ENCODE assay signal across 15 cellular contexts in genomic region chr2:179344970-179345369, GRCh38.
DNase-seq lines count a peak whose midpoint lies in the region; ATAC-seq and TF ChIP-seq lines count a peak whose summit lies in the region.
"Had no signal": no experiment of that assay in that cellular context is flagged by ENCODE, and none has a peak within 500 bp of the region (broad histone marks: within the 10 kb centered on the region; RNA-seq: fewer than 3 reads in every experiment).

No MANE protein-coding gene starts in this region.

- no peaks in the 10 kb centered on the region for H3K9me3 ChIP-seq in Loucy (ENCODE audit: insufficient read depth, low read depth, low read length)
- H3K9me3 ChIP-seq in mesenchymal stem cell (ENCODE audit: control insufficient read depth, low read length), result no peaks in the 10 kb centered on the region
- H3K9me3 ChIP-seq: BLaER1 had no signal

- no peak overlapping the region for H3K4me3 Mint-ChIP-seq in effector memory CD8-positive, alpha-beta T cell
- H3K4me3 Mint-ChIP-seq: activated CD4-positive, alpha-beta T cell treated with anti-CD3 and anti-CD28 coated beads, Interleukin-2, amount 10 ng/mL, durations not matched to agents 24 days and 14 days; brain had no signal

- no peaks in the 10 kb centered on the region for H3K79me1 ChIP-seq in mesenchymal stem cell (replicated peaks; ENCODE audit: low read length, poor library complexity, severe bottlenecking)

- peak overlapping the region in 1 of 2 experiments; percentile 81 for H3K4ac ChIP-seq in mesenchymal stem cell (ENCODE audit: low read depth in 1 of 2, low read length in 2 of 2)

- H3K27me3 Mint-ChIP-seq in effector memory CD8-positive, alpha-beta T cell, result no peaks in the 10 kb centered on the region

- peak overlapping the region; percentile 92 for H4K8ac ChIP-seq in mesenchymal stem cell (ENCODE audit: low read length)

- no peaks in the 10 kb centered on the region for H3K27me3 ChIP-seq in Loucy (ENCODE audit: insufficient read depth, low read length, poor library complexity, severe bottlenecking)
- no peaks in the 10 kb centered on the region for H3K27me3 ChIP-seq in mesenchymal stem cell (ENCODE audit: control insufficient read depth in 1 of 2, insufficient read depth in 1 of 2, low read length in 2 of 2)
- H3K27me3 ChIP-seq: BLaER1 had no signal

- H3F3A ChIP-seq in Loucy (ENCODE audit: low read depth), result no peaks in the 10 kb centered on the region

- H3K27ac Mint-ChIP-seq in effector memory CD8-positive, alpha-beta T cell, result no peak overlapping the region
- H3K27ac Mint-ChIP-seq: activated CD4-positive, alpha-beta T cell treated with anti-CD3 and anti-CD28 coated beads, Interleukin-2, amount 10 ng/mL, durations not matched to agents 24 days and 14 days; activated T-helper 2 cell treated with anti-CD3 and anti-CD28 coated beads, Interferon-gamma antibody, Interleukin-2, Interleukin-4, amounts not matched to agents 10 μg/mL and 5 μg/mL and 100 μg/mL, durations not matched to agents 14 hours and 24 hours and 36 hours had no signal

- no peaks in the 10 kb centered on the region for H4K20me1 ChIP-seq in Loucy (ENCODE audit: insufficient read depth, low read length, poor library complexity, severe bottlenecking)
- H4K20me1 ChIP-seq: BLaER1 had no signal

- H3K4me2 ChIP-seq in Loucy (ENCODE audit: low read depth, low read length, poor library complexity, severe bottlenecking) (no peak overlapping the region), mesenchymal stem cell (ENCODE audit: low read length, poor library complexity, severe bottlenecking) (no peak overlapping the region)
- H3K4me2 ChIP-seq: BLaER1 had no signal

- no peak for ATAC-seq in effector memory CD8-positive, alpha-beta T cell (replicated peaks)

- H3K23ac ChIP-seq in mesenchymal stem cell (ENCODE audit: low read length in 2 of 2), result no peak overlapping the region

- TF ChIP-seq CTCF in Loucy (conservative IDR thresholded peaks at IDR 0.05; ENCODE audit: low read length) (no peak), coronary artery (IDR thresholded peaks at IDR 0.05) (no peak)

- peak overlapping the region; percentile 85 for H4K91ac ChIP-seq in mesenchymal stem cell (ENCODE audit: low read length)

- 100% methylated on average over 1 of the region's 1 CpG for WGBS in mesenchymal stem cell

- H3K18ac ChIP-seq in mesenchymal stem cell (ENCODE audit: low read depth in 1 of 2, low read length in 2 of 2), result peak overlapping the region; percentile 71 to 85

- H3K4me3 ChIP-seq in Loucy (ENCODE audit: low read length, poor library complexity, severe bottlenecking), result no peak overlapping the region
- no peak overlapping the region for H3K4me3 ChIP-seq in coronary artery
- no peak overlapping the region for H3K4me3 ChIP-seq in mesenchymal stem cell (ENCODE audit: insufficient read depth in 1 of 2, low read depth in 1 of 2, low read length in 2 of 2)
- H3K4me3 ChIP-seq: BLaER1, lung had no signal

- DNase-seq in coronary artery (ENCODE audit: low spot score), result no peak
- no peak for DNase-seq in mesenchymal stem cell
- DNase-seq in stromal cell of bone marrow (ENCODE audit: low read depth), result peak; percentile 23
- DNase-seq in effector memory CD8-positive, alpha-beta T cell, result no peak
- DNase-seq in ecto neural progenitor cell (ENCODE audit: low spot score), result no peak
- no peak for DNase-seq in activated CD4-positive, alpha-beta T cell treated with anti-CD3 and anti-CD28 coated beads, Interleukin-2, amount 50 U/mL, for 4 hours
- DNase-seq: activated CD4-positive, alpha-beta T cell treated with anti-CD3 and anti-CD28 coated beads, Interleukin-2, amount 10 ng/mL, durations not matched to agents 24 days and 14 days; NCI-H526; posterior cingulate gyrus had no signal

- no peak overlapping the region for H2AK5ac ChIP-seq in mesenchymal stem cell (ENCODE audit: low read length, severe bottlenecking)

- no peaks in the 10 kb centered on the region for H3K4me1 Mint-ChIP-seq in effector memory CD8-positive, alpha-beta T cell (ENCODE audit: low read depth in 2 of 2)
- H3K4me1 Mint-ChIP-seq: activated CD4-positive, alpha-beta T cell treated with anti-CD3 and anti-CD28 coated beads, Interleukin-2, amount 10 ng/mL, durations not matched to agents 24 days and 14 days had no signal

- peaks cover 3% of the 10 kb centered on the region for H3K4me1 ChIP-seq in Loucy (ENCODE audit: insufficient read depth, low read length, poor library complexity, severe bottlenecking)
- no peaks in the 10 kb centered on the region for H3K4me1 ChIP-seq in mesenchymal stem cell (ENCODE audit: control insufficient read depth, insufficient read depth, low read depth, low read length)

- peak overlapping the region; percentile 50 for H2AFZ ChIP-seq in Loucy (ENCODE audit: low read length)
- no peak overlapping the region for H2AFZ ChIP-seq in mesenchymal stem cell (ENCODE audit: low read depth, low read length)

- H3K79me2 ChIP-seq in Loucy (ENCODE audit: insufficient read depth, low read length), result no peaks in the 10 kb centered on the region

- H2BK120ac ChIP-seq in mesenchymal stem cell (ENCODE audit: low read depth, low read length), result no peak overlapping the region

- H3K27ac ChIP-seq in coronary artery, result peak overlapping the region; percentile 69 to 80
- H3K27ac ChIP-seq in mesenchymal stem cell (ENCODE audit: low read length, poor library complexity, severe bottlenecking), result no peak overlapping the region
- H3K27ac ChIP-seq: BLaER1, epithelial cell of prostate had no signal

- H3K36me3 ChIP-seq in Loucy (ENCODE audit: insufficient read depth, low read length), result no peaks in the 10 kb centered on the region
- H3K36me3 ChIP-seq in mesenchymal stem cell (ENCODE audit: control insufficient read depth in 1 of 2, insufficient read depth in 2 of 2, low read depth in 1 of 2, low read length in 2 of 2), result no peaks in the 10 kb centered on the region
- H3K36me3 ChIP-seq: BLaER1 had no signal

- H2BK5ac ChIP-seq in mesenchymal stem cell (ENCODE audit: low read depth, low read length, poor library complexity, severe bottlenecking), result no peak overlapping the region

- H3K36me3 Mint-ChIP-seq in effector memory CD8-positive, alpha-beta T cell (ENCODE audit: insufficient read depth), result no peaks in the 10 kb centered on the region
- H3K36me3 Mint-ChIP-seq: brain had no signal

- no peak overlapping the region for H3K14ac ChIP-seq in mesenchymal stem cell (ENCODE audit: low read length in 2 of 2)

- H3K9me3 Mint-ChIP-seq in effector memory CD8-positive, alpha-beta T cell, result peaks cover 0 to 4% of the 10 kb centered on the region in 2 donors
- H3K9me3 Mint-ChIP-seq: activated CD4-positive, alpha-beta T cell treated with anti-CD3 and anti-CD28 coated beads, Interleukin-2, amount 10 ng/mL, durations not matched to agents 24 days and 14 days; activated T-helper 2 cell treated with anti-CD3 and anti-CD28 coated beads, Interferon-gamma antibody, Interleukin-2, Interleukin-4, amounts not matched to agents 10 μg/mL and 5 μg/mL and 100 μg/mL, durations not matched to agents 14 hours and 24 hours and 36 hours; brain had no signal

- no peaks in the 10 kb centered on the region for H3K9me2 ChIP-seq in Loucy (replicated peaks; ENCODE audit: low read depth, low read length)

- no peak overlapping the region for H2BK15ac ChIP-seq in mesenchymal stem cell (ENCODE audit: low read depth, poor library complexity, severe bottlenecking)

- H3K9ac ChIP-seq in Loucy (ENCODE audit: low read depth, low read length, poor library complexity, severe bottlenecking) (no peak overlapping the region), mesenchymal stem cell (ENCODE audit: low read length) (peak overlapping the region; percentile 61)
- H3K9ac ChIP-seq: BLaER1 had no signal

- H2BK12ac ChIP-seq in mesenchymal stem cell (ENCODE audit: low read length in 2 of 2), result peak overlapping the region in 1 of 2 experiments; percentile 63
